21 cellular contexts compared by ENCODE assay signal in genomic region chr9:135265931-135266330, GRCh38.
DNase-seq lines count a peak whose midpoint lies in the region; ATAC-seq, FAIRE-seq and TF ChIP-seq lines count a peak whose summit lies in the region.
"Had no signal": no experiment of that assay in that cellular context is flagged by ENCODE, and none has a peak within 500 bp of the region (broad histone marks: within the 10 kb centered on the region; RNA-seq: fewer than 3 reads in every experiment).

No MANE protein-coding gene starts in this region.

- CTCF ChIA-PET in HepG2 (lab: Yijun Ruan, JAX; ENCODE audit: low intra/inter-chr PET ratio, low total read pairs), result no interaction called here
- CTCF ChIA-PET in H1 (lab: Charles Lee; ENCODE audit: partially characterized antibody), result interaction anchor here (1.3 to 2.0 kb wide), 2 partner anchors 70 to 144 kb away, joined by 4 to 5 read pairs; no protein-coding TSS in a partner anchor

- POLR2A ChIA-PET in HepG2 (lab: Yijun Ruan, JAX) (no interaction called here), H1 (lab: Charles Lee; ENCODE audit: partially characterized antibody) (no interaction called here)

- H2BK120ac ChIP-seq in H1 (replicated peaks; ENCODE audit: low read depth, low read length) (no peak overlapping the region), trophoblast cell (ENCODE audit: insufficient read depth, low read length, poor library complexity) (no peak overlapping the region)

- H3K4me2 ChIP-seq in HepG2 (ENCODE audit: low read depth, low read length) (no peak overlapping the region), H1 (ENCODE audit: insufficient read depth in 1 of 2, low read depth in 2 of 2, low read length in 2 of 2) (no peak overlapping the region), trophoblast cell (ENCODE audit: low read length) (no peak overlapping the region)

- H3K4me3 ChIP-seq in HepG2 (replicated peaks in 1 of 3; ENCODE audit: insufficient read depth in 1 of 3, low read depth in 2 of 3, low read length in 3 of 3) (no peak overlapping the region), right lobe of liver (no peak overlapping the region), H1 (ENCODE audit: extremely low read depth in 1 of 4, insufficient read depth in 2 of 4, low read depth in 3 of 4, low read length in 4 of 4) (no peak overlapping the region), trophoblast cell (ENCODE audit: low read depth, low read length) (no peak overlapping the region)
- H3K4me3 ChIP-seq: BLaER1 had no signal

- H3K14ac ChIP-seq in H1 (ENCODE audit: insufficient read length) (no peak overlapping the region), trophoblast cell (ENCODE audit: low read length) (no peak overlapping the region)

- H2AFZ ChIP-seq in HepG2 (ENCODE audit: low read length), result no peak overlapping the region
- no peak overlapping the region for H2AFZ ChIP-seq in H1 (ENCODE audit: low read length)
- no peak overlapping the region for H2AFZ ChIP-seq in trophoblast cell (ENCODE audit: insufficient read depth, low read length, poor library complexity)

- H4K91ac ChIP-seq in H1 (replicated peaks; ENCODE audit: insufficient read length, low read length), result no peak overlapping the region
- H4K91ac ChIP-seq in trophoblast cell (ENCODE audit: low read depth, low read length), result no peak overlapping the region

- TF ChIP-seq RAD21 in HepG2 (CRISPR knock-in tag; IDR thresholded peaks at IDR 0.05) (no peak), H1 (IDR thresholded peaks at IDR 0.05 in 1 of 2, conservative IDR thresholded peaks at IDR 0.05 in 1 of 2; ENCODE audit: low read depth in 2 of 2, low read length in 2 of 2) (no peak)

- in situ Hi-C loops in HepG2 (cut with HindIII; ENCODE audit: extremely low pct_ligation_motif_present, low pct_unique_long_range_greater_than_20kb), result no loop called here

- BruUV-seq in HepG2 (replicated peaks; lab: Mats Ljungman, UMichigan), result no TSS peak

- DNase-seq in HepG2 (ENCODE audit: low spot score), result no peak
- no peak for DNase-seq in right lobe of liver
- no peak for DNase-seq in H1 (ENCODE audit: low read depth in 1 of 2, low spot score in 2 of 2)
- no peak for DNase-seq in trophoblast cell
- DNase-seq in foreskin keratinocyte, result no peak
- no peak for DNase-seq in occipital lobe (lab: John Stamatoyannopoulos, UW)
- DNase-seq in NCI-H187 treated with DMSO at 0.1 percent for 48 hours (lab: John Stamatoyannopoulos, UW), result no peak
- DNase-seq: Caco-2; CD4-positive, CD25-positive, alpha-beta regulatory T cell; CD8-positive, alpha-beta T cell; DMS153; DND-41; GOT3; H7; HCEC 1CT had no signal

- peaks cover 8% of the 10 kb centered on the region; the same call in 1 of the 2 replicates for H3K23me2 ChIP-seq in H1 (ENCODE audit: low read depth, low read length)

- H3K4me1 ChIP-seq in HepG2 (ENCODE audit: insufficient read depth, low read length), result peaks cover 15% of the 10 kb centered on the region
- no peaks in the 10 kb centered on the region for H3K4me1 ChIP-seq in right lobe of liver
- H3K4me1 ChIP-seq in H1 (replicated peaks in 1 of 4; ENCODE audit: control insufficient read depth in 3 of 4, insufficient read depth in 4 of 4, low read length in 3 of 4), result peaks cover 2 to 4% (median 4%) of the 10 kb centered on the region in 4 experiments
- H3K4me1 ChIP-seq in trophoblast cell (ENCODE audit: control insufficient read depth in 1 of 2, insufficient read depth in 2 of 2, low read length in 2 of 2), result no peaks in the 10 kb centered on the region
- H3K4me1 ChIP-seq in foreskin keratinocyte, result no peaks in the 10 kb centered on the region

- H3K56ac ChIP-seq in H1 (replicated peaks; ENCODE audit: insufficient read length, low read depth, low read length), result no peak overlapping the region

- no peak overlapping the region for H2BK20ac ChIP-seq in H1 (ENCODE audit: low read length)

- H4K12ac ChIP-seq in trophoblast cell (ENCODE audit: low read depth, low read length), result no peak overlapping the region

- H3K23ac ChIP-seq in H1 (ENCODE audit: insufficient read length) (no peak overlapping the region), trophoblast cell (ENCODE audit: low read length) (peak overlapping the region; percentile 49)

- H2AK5ac ChIP-seq in H1 (ENCODE audit: low read depth, low read length), result no peak overlapping the region
- no peak overlapping the region for H2AK5ac ChIP-seq in trophoblast cell (ENCODE audit: low read length)

- H4K5ac ChIP-seq in H1 (ENCODE audit: insufficient read length, low read depth, low read length), result no peak overlapping the region

- H2BK5ac ChIP-seq in H1 (ENCODE audit: low read depth, low read length) (no peak overlapping the region; the same call in 1 of the 2 replicates), trophoblast cell (ENCODE audit: low read depth, low read length, poor library complexity) (no peak overlapping the region)

- H3K27me3 ChIP-seq in HepG2 (ENCODE audit: control insufficient read depth in 1 of 2, insufficient read depth in 2 of 2, low read length in 2 of 2) (peaks cover 4 to 82% of the 10 kb centered on the region in 2 experiments; a peak in 4 of 5 replicates), right lobe of liver (no peaks in the 10 kb centered on the region), H1 (replicated peaks in 1 of 4; ENCODE audit: control insufficient read depth in 3 of 4, extremely low read depth in 1 of 4, insufficient read depth in 3 of 4, low read length in 3 of 4) (no peaks in the 10 kb centered on the region; a peak in 1 of 7 replicates), trophoblast cell (ENCODE audit: insufficient read depth, low read length) (no peaks in the 10 kb centered on the region), foreskin keratinocyte (no peaks in the 10 kb centered on the region)
- H3K27me3 ChIP-seq: BLaER1 had no signal

- H3K79me1 ChIP-seq in H1 (ENCODE audit: low read depth, low read length), result 0 out of 2 replicates have a peak, but pooled peaks cover 2% of the 10 kb centered on the region
- H3K79me1 ChIP-seq in trophoblast cell (ENCODE audit: low read length), result no peaks in the 10 kb centered on the region

- H3K18ac ChIP-seq in H1 (ENCODE audit: extremely low read depth, low read length), result no peak overlapping the region
- H3K18ac ChIP-seq in trophoblast cell (ENCODE audit: low read length), result no peak overlapping the region

- H3K9ac ChIP-seq in HepG2 (ENCODE audit: insufficient read depth, low read depth, low read length) (no peak overlapping the region), H1 (replicated peaks in 1 of 4; ENCODE audit: extremely low read depth in 1 of 4, low read depth in 3 of 4, low read length in 3 of 4) (no peak overlapping the region), trophoblast cell (ENCODE audit: low read length) (peak overlapping the region; percentile 11)
- H3K9ac ChIP-seq: BLaER1 had no signal

- ATAC-seq in HepG2 (no peak), right lobe of liver (no peak), foreskin keratinocyte (no peak)
- ATAC-seq: CD8-positive, alpha-beta T cell had no signal

- intact Hi-C loops in HepG2 (cut with micrococcal nuclease; ENCODE audit: unreplicated experiment) (loop anchor here (2.0 kb wide), 1 partner anchor 23 kb away; no protein-coding TSS in a partner anchor), right lobe of liver (cut with DNase I) (no loop called here)

- no peak overlapping the region for H3K4ac ChIP-seq in H1 (replicated peaks; ENCODE audit: insufficient read length, low read depth, low read length)
- no peak overlapping the region for H3K4ac ChIP-seq in trophoblast cell (ENCODE audit: low read depth, low read length)

- H4K20me1 ChIP-seq in HepG2 (ENCODE audit: insufficient read depth, low read length) (no peaks in the 10 kb centered on the region), H1 (replicated peaks in 1 of 2; ENCODE audit: control insufficient read depth in 1 of 2, insufficient read depth in 2 of 2, low read length in 2 of 2) (peaks cover 0 to 7% of the 10 kb centered on the region in 2 experiments)
- H4K20me1 ChIP-seq: BLaER1 had no signal

- TF ChIP-seq EP300 in HepG2 (IDR thresholded peaks at IDR 0.05; ENCODE audit: low read depth in 2 of 2, low read length in 2 of 2) (no peak), HepG2 (CRISPR knock-in tag; IDR thresholded peaks at IDR 0.05; ENCODE audit: borderline replicate concordance) (no peak), H1 (IDR thresholded peaks at IDR 0.05; ENCODE audit: borderline replicate concordance in 1 of 2, low read depth in 2 of 2, low read length in 2 of 2) (no peak)

- no peak overlapping the region for H3K27ac ChIP-seq in HepG2 (ENCODE audit: extremely low read length, insufficient read depth, low read length)
- H3K27ac ChIP-seq in right lobe of liver, result no peak overlapping the region
- H3K27ac ChIP-seq in H1 (ENCODE audit: low read depth, low read length), result no peak overlapping the region
- no peak overlapping the region for H3K27ac ChIP-seq in trophoblast cell (ENCODE audit: low read depth, low read length)
- no peak overlapping the region for H3K27ac ChIP-seq in foreskin keratinocyte
- H3K27ac ChIP-seq: 22Rv1, C4-2B had no signal

- no peaks in the 10 kb centered on the region for H3K36me3 ChIP-seq in HepG2 (replicated peaks in 1 of 2; ENCODE audit: control insufficient read depth in 1 of 2, insufficient read depth in 2 of 2, low read length in 2 of 2)
- no peaks in the 10 kb centered on the region for H3K36me3 ChIP-seq in right lobe of liver
- no peaks in the 10 kb centered on the region for H3K36me3 ChIP-seq in H1 (ENCODE audit: control insufficient read depth in 2 of 4, insufficient read depth in 4 of 4, low read length in 3 of 4)
- no peaks in the 10 kb centered on the region for H3K36me3 ChIP-seq in trophoblast cell (ENCODE audit: control insufficient read depth in 1 of 2, insufficient read depth in 2 of 2, low read length in 2 of 2)
- H3K36me3 ChIP-seq: BLaER1 had no signal

- TF ChIP-seq CTCF in HepG2 (CRISPR knock-in tag; IDR thresholded peaks at IDR 0.05), result no peak
- TF ChIP-seq CTCF in right lobe of liver (IDR thresholded peaks at IDR 0.05), result no peak
- no peak for TF ChIP-seq CTCF in H1 (IDR thresholded peaks at IDR 0.05; ENCODE audit: control extremely low read depth in 1 of 3, insufficient read depth in 1 of 3, low read depth in 1 of 3, low read length in 3 of 3)
- TF ChIP-seq CTCF in foreskin keratinocyte (conservative IDR thresholded peaks at IDR 0.05), result no peak

- FAIRE-seq in HepG2 (lab: Jason Lieb, UNC) (no peak), H1 (lab: Jason Lieb, UNC) (no peak)
- FAIRE-seq: A204.1, G401.6, GM12892 had no signal

- TF ChIP-seq POLR2A in HepG2 (IDR thresholded peaks at IDR 0.05; ENCODE audit: insufficient read depth in 1 of 2, low read depth in 2 of 2, low read length in 2 of 2), result no peak
- TF ChIP-seq POLR2A in right lobe of liver (IDR thresholded peaks at IDR 0.05), result no peak
- no peak for TF ChIP-seq POLR2A in H1 (IDR thresholded peaks at IDR 0.05; ENCODE audit: control extremely low read depth in 1 of 2, low read depth in 2 of 2, low read length in 2 of 2)

- H3K79me2 ChIP-seq in HepG2 (ENCODE audit: insufficient read depth, low read length), result no peaks in the 10 kb centered on the region
- H3K79me2 ChIP-seq in H1 (ENCODE audit: control insufficient read depth in 1 of 2, insufficient read depth in 2 of 2, low read length in 2 of 2), result no peaks in the 10 kb centered on the region
- H3K79me2 ChIP-seq in trophoblast cell (ENCODE audit: control insufficient read depth, insufficient read depth, low read length, poor library complexity), result no peaks in the 10 kb centered on the region

- H3K9me3 ChIP-seq in HepG2 (ENCODE audit: low read length), result no peaks in the 10 kb centered on the region
- no peaks in the 10 kb centered on the region for H3K9me3 ChIP-seq in right lobe of liver
- H3K9me3 ChIP-seq in H1 (ENCODE audit: insufficient read depth in 2 of 2, low read depth in 1 of 2, low read length in 1 of 2), result no peaks in the 10 kb centered on the region
- H3K9me3 ChIP-seq in trophoblast cell (ENCODE audit: insufficient read depth, low read depth, low read length), result peaks cover 7% of the 10 kb centered on the region
- H3K9me3 ChIP-seq: BLaER1, Caco-2 had no signal

- 0 out of 2 replicates have a peak overlapping the region, but pooled peaks have one; percentile 75 for H2BK15ac ChIP-seq in H1 (ENCODE audit: low read length)

- WGBS in HepG2 (ENCODE audit: low lambda C conversion rate), result 65% methylated on average over 2 of the region's 10 CpGs
- WGBS in right lobe of liver (ENCODE audit: insufficient coverage, low coverage, low lambda C conversion rate, missing lambda C conversion rate), result 28% methylated on average over 4 of the region's 10 CpGs
- 76% methylated on average over 7 of the region's 10 CpGs; no CpG with 5 or more reads in 1 of the 2 experiments for WGBS in H1 (ENCODE audit: extremely low coverage in 1 of 2, insufficient coverage in 1 of 2, insufficient read length in 1 of 2, insufficient replicate concordance in 2 of 2, low coverage in 1 of 2, low lambda C conversion rate in 2 of 2, missing lambda C conversion rate in 1 of 2), 2 experiments
- WGBS in trophoblast cell (ENCODE audit: extremely low coverage, insufficient coverage, insufficient read length), result no CpG with 5 or more reads among the region's 10 CpGs

- H2BK12ac ChIP-seq in H1 (ENCODE audit: low read depth, low read length) (peak overlapping the region; percentile 23; the same call in 1 of the 2 replicates), trophoblast cell (ENCODE audit: low read length) (no peak overlapping the region)

- no peak overlapping the region for H4K8ac ChIP-seq in H1 (ENCODE audit: extremely low read depth, insufficient read depth, low read length)
- H4K8ac ChIP-seq in trophoblast cell (ENCODE audit: low read depth, low read length), result no peak overlapping the region
